7 cellular contexts compared by ENCODE assay signal in genomic region chr6:1603708-1604346, GRCh38. TPM values are rescaled to one million over a fixed set of nuclear protein-coding genes. Genes with fewer than 3 reads are reported as not detected.
DNase-seq lines count a peak whose midpoint lies in the region; ATAC-seq, FAIRE-seq and TF ChIP-seq lines count a peak whose summit lies in the region.

No MANE protein-coding gene starts in this region.

- peak overlapping the region; percentile 62 for H3K4me3 ChIP-seq in adipocyte (ENCODE audit: low read length)
- H3K4me3 ChIP-seq in keratinocyte (ENCODE audit: control insufficient read depth in 2 of 3, extremely low read depth in 1 of 3, insufficient read depth in 2 of 3, low read depth in 1 of 3, low read length in 3 of 3): peak overlapping the region in 2 of 3 experiments; percentile 52 to 58

- no peaks in the 10 kb centered on the region for H3K9me1 ChIP-seq in keratinocyte (ENCODE audit: control insufficient read depth, extremely low read depth, insufficient read depth, low read length)

- H2AFZ ChIP-seq in keratinocyte (ENCODE audit: control insufficient read depth, low read length): peak overlapping the region; percentile 78

- H3K9me3 ChIP-seq in adipocyte (ENCODE audit: control insufficient read depth, low read length) (no peaks in the 10 kb centered on the region), keratinocyte (ENCODE audit: control insufficient read depth, low read depth, low read length) (no peaks in the 10 kb centered on the region)

- H4K20me1 ChIP-seq in keratinocyte (ENCODE audit: control insufficient read depth, extremely low read depth, insufficient read depth, low read length): no peaks in the 10 kb centered on the region

- H3K9me3 Mint-ChIP-seq in stimulated activated naive B cell treated with anti-CD40 and anti-IgM and Interleukin-4, amounts not matched to agents 10 μg/mL and 1 μg/mL and 100 μg/mL, for 72 hours: no peaks in the 10 kb centered on the region

- H3K4me2 ChIP-seq in keratinocyte (ENCODE audit: control insufficient read depth, extremely low read depth, insufficient read depth, low read depth, low read length): peak overlapping the region; percentile 86

- peaks cover 31 to 42% of the 10 kb centered on the region in 2 donors for H3K4me1 Mint-ChIP-seq in stimulated activated naive B cell treated with anti-CD40 and anti-IgM and Interleukin-4, amounts not matched to agents 10 μg/mL and 1 μg/mL and 100 μg/mL, for 72 hours

- H3K27ac ChIP-seq in keratinocyte (ENCODE audit: control insufficient read depth, insufficient read depth, low read length): no peak overlapping the region

- H3K79me2 ChIP-seq in keratinocyte (ENCODE audit: control insufficient read depth, insufficient read depth, low read length): no peaks in the 10 kb centered on the region

- H3K27me3 ChIP-seq in adipocyte (replicated peaks; ENCODE audit: control insufficient read depth, insufficient read depth, low read length): peaks cover 72% of the 10 kb centered on the region
- H3K27me3 ChIP-seq in keratinocyte (ENCODE audit: control insufficient read depth, extremely low read depth, insufficient read depth, low read length): peaks cover 44% of the 10 kb centered on the region

- no peak for TF ChIP-seq CTCF in keratinocyte (optimal IDR thresholded peaks at IDR 0.05 in 1 of 3, IDR thresholded peaks at IDR 0.05 in 1 of 3, conservative IDR thresholded peaks at IDR 0.05 in 1 of 3; ENCODE audit: extremely low read depth in 1 of 3, insufficient read depth in 2 of 3, low read length in 3 of 3)

- ATAC-seq in HG03354 (IDR thresholded peaks at IDR 0.05; ENCODE audit: poor library complexity, severe bottlenecking, unreplicated experiment) (peak; percentile 12), HG03025 (IDR thresholded peaks at IDR 0.05; ENCODE audit: low FRiP score, unreplicated experiment) (no peak), HG03565 (IDR thresholded peaks at IDR 0.05; ENCODE audit: unreplicated experiment) (no peak)
- peak in 1 of 2 donors; percentile 8 for ATAC-seq in stimulated activated naive B cell treated with anti-CD40 and anti-IgM and Interleukin-4, amounts not matched to agents 10 μg/mL and 1 μg/mL and 100 μg/mL, for 72 hours (replicated peaks)

- dilution Hi-C loops in keratinocyte (cut with MboI; ENCODE audit: extremely low pct_ligation_motif_present, low sequenced_read_pairs): no loop called here

- DNase-seq in adipocyte (ENCODE audit: low read depth): no peak
- DNase-seq in keratinocyte (ENCODE audit: low read depth, low spot score): no peak
- no peak for DNase-seq in stimulated activated naive B cell treated with anti-CD40 and anti-IgM and Interleukin-4, amounts not matched to agents 10 μg/mL and 1 μg/mL and 100 μg/mL, for 72 hours
- DNase-seq in NCI-H345 (lab: John Stamatoyannopoulos, UW): no peak

- no peak overlapping the region for H3K27ac Mint-ChIP-seq in stimulated activated naive B cell treated with anti-CD40 and anti-IgM and Interleukin-4, amounts not matched to agents 10 μg/mL and 1 μg/mL and 100 μg/mL, for 72 hours

- H3K9ac ChIP-seq in adipocyte (ENCODE audit: low read length): no peak overlapping the region
- H3K9ac ChIP-seq in keratinocyte (ENCODE audit: control insufficient read depth, extremely low read depth, insufficient read depth, low read length): peak overlapping the region; percentile 29

- H3K4me1 ChIP-seq in adipocyte (ENCODE audit: control insufficient read depth, insufficient read depth, low read length): peaks cover 25% of the 10 kb centered on the region
- H3K4me1 ChIP-seq in keratinocyte (ENCODE audit: control insufficient read depth, extremely low read depth, insufficient read depth, low read length): peaks cover 12% of the 10 kb centered on the region

- no peaks in the 10 kb centered on the region for H3K36me3 ChIP-seq in adipocyte (ENCODE audit: control insufficient read depth, insufficient read depth, low read length, severe bottlenecking)
- no peaks in the 10 kb centered on the region for H3K36me3 ChIP-seq in keratinocyte (ENCODE audit: control insufficient read depth in 2 of 2, extremely low read depth in 1 of 2, insufficient read depth in 2 of 2, low read length in 2 of 2)

- H3K36me3 Mint-ChIP-seq in stimulated activated naive B cell treated with anti-CD40 and anti-IgM and Interleukin-4, amounts not matched to agents 10 μg/mL and 1 μg/mL and 100 μg/mL, for 72 hours: peaks cover 0 to 3% of the 10 kb centered on the region in 2 donors

- H3K4me3 Mint-ChIP-seq in stimulated activated naive B cell treated with anti-CD40 and anti-IgM and Interleukin-4, amounts not matched to agents 10 μg/mL and 1 μg/mL and 100 μg/mL, for 72 hours: peak overlapping the region; percentile 17 to 43

- peaks cover 81 to 90% of the 10 kb centered on the region in 2 donors for H3K27me3 Mint-ChIP-seq in stimulated activated naive B cell treated with anti-CD40 and anti-IgM and Interleukin-4, amounts not matched to agents 10 μg/mL and 1 μg/mL and 100 μg/mL, for 72 hours

- FAIRE-seq in keratinocyte (lab: Jason Lieb, UNC): no peak

RNA-seq across cellular contexts. Expression of gene FOXC1, which starts 5.9 kb away (rescaled TPM):
- 3.2 to 4.5 TPM (median 4.3 TPM) in 3 replicates for polyA plus RNA-seq in keratinocyte
- polyA plus RNA-seq in keratinocyte (2011; ENCODE audit: low read depth): 9.0 TPM
- 2.7 and 4.5 TPM in 2 replicates for polyA plus RNA-seq in keratinocyte (2011; cell fraction: cytosol; rRNA removed)
- polyA plus RNA-seq in keratinocyte (2011; cell fraction: nucleus; rRNA removed): 5.1 and 6.9 TPM in 2 replicates
- polyA plus RNA-seq in keratinocyte (2012; ENCODE audit: low replicate concordance): 5.0 and 7.0 TPM in 2 replicates
- 2.0 to 3.8 TPM (median 2.1 TPM) in 3 replicates for polyA minus RNA-seq in keratinocyte
- 5.4 TPM for polyA minus RNA-seq in keratinocyte (2011; cell fraction: cytosol; rRNA and poly(A)+ RNA removed)
- polyA minus RNA-seq in keratinocyte (2011; cell fraction: nucleus; rRNA and poly(A)+ RNA removed): 4.7 and 4.9 TPM in 2 replicates
